ENCODE assay signal across 8 cellular contexts in the genomic region with DNA sequence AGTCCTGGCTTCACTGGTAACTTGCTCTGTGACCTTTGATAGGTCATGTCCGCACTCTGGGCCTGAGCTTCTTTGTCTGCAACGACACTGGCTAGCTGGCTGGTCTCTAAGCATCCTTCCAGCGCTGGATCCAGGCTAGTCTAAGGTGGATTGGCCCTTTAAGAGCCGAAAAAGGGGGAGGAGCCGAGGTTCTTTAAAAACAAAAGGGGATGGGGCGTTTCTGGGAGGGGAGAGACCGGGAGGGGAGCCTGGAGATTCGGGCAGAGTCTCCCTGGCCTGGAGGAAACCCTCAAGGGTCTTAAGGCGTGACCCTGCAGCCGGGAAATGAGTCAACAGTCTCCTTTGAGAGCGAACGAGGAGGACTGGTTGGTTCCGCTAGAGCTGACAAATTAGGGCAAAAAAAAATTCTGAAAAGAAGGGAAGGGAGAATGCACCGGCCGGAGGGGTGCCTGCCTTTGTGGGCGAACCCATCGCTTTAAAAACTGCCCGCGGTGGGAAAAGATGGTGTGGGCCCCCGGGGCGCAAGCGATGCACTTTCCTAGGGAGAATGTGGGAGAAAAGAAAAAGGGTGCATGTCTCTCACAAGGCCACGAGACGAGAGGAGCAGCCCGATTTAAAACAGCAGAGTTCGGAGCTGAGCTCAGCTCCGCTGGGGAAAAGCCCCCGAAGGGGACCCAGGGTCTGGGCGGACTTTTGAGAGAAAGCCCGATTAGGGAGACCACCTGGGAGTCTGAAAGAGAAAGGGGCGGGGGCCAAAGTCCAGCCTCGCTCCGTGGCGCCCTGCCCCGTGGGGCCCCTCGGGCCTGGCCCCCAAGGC. TPM values are rescaled to one million over a fixed set of nuclear protein-coding genes. Genes with fewer than 3 reads are reported as not detected.
A peak's percentile ranks its signal among the peaks of the same experiment; 100 is the strongest.
DNase-seq lines count a peak whose midpoint lies in the region; ATAC-seq and TF ChIP-seq lines count a peak whose summit lies in the region.

No MANE protein-coding gene starts in this region.

- peak; percentile 27 for ATAC-seq in stimulated activated effector memory CD8-positive, alpha-beta T cell treated with anti-CD3 and anti-CD28 coated beads, Interleukin-12 subunit alpha, Interleukin-12 subunit beta, amount 100 ng/mL, for 72 hours
- no peak for ATAC-seq in omental fat pad (ENCODE audit: low FRiP score)

- H3K27ac Mint-ChIP-seq in activated CD4-positive, alpha-beta memory T cell treated with anti-CD3 and anti-CD28 coated beads for 36 hours, result no peak overlapping the region
- peak overlapping the region; percentile 85 for H3K27ac Mint-ChIP-seq in endothelial cell (ENCODE audit: unreplicated experiment)
- H3K27ac Mint-ChIP-seq in stimulated activated effector memory CD8-positive, alpha-beta T cell treated with anti-CD3 and anti-CD28 coated beads, Interleukin-12 subunit alpha, Interleukin-12 subunit beta, amount 100 ng/mL, for 72 hours, result peak overlapping the region; percentile 93

- peak overlapping the region; percentile 26; the same call in 1 of the 2 replicates for H3K27ac ChIP-seq in C4-2B

- peaks cover 7% of the 10 kb centered on the region for H3K27me3 ChIP-seq in H7 (ENCODE audit: control insufficient read depth, insufficient read depth, low read length)

- CTCF ChIA-PET in activated CD4-positive, alpha-beta memory T cell treated with anti-CD3 and anti-CD28 coated beads for 36 hours (lab: Charles Lee), result interaction anchor here (0.7 to 4.4 kb wide), 14 partner anchors 11 to 537 kb away, joined by 3 to 24 read pairs (median 5); a partner anchor contains a TSS

- H3K9me3 Mint-ChIP-seq in activated CD4-positive, alpha-beta memory T cell treated with anti-CD3 and anti-CD28 coated beads for 36 hours, result no peaks in the 10 kb centered on the region
- no peaks in the 10 kb centered on the region for H3K9me3 Mint-ChIP-seq in endothelial cell (ENCODE audit: unreplicated experiment)
- H3K9me3 Mint-ChIP-seq in stimulated activated effector memory CD8-positive, alpha-beta T cell treated with anti-CD3 and anti-CD28 coated beads, Interleukin-12 subunit alpha, Interleukin-12 subunit beta, amount 100 ng/mL, for 72 hours, result no peaks in the 10 kb centered on the region

- DNase-seq in H7 (peak; percentile 94), NCI-H446 treated with DMSO at 0.1 percent for 48 hours (lab: John Stamatoyannopoulos, UW) (peak; percentile 35), endothelial cell (ENCODE audit: low spot score) (peak; percentile 63), lung microvascular endothelial cell (ENCODE audit: low read depth in 2 of 2) (peak; percentile 41 to 84), omental fat pad (ENCODE audit: low spot score) (no peak)
- peak; percentile 45 for DNase-seq in activated CD4-positive, alpha-beta memory T cell treated with anti-CD3 and anti-CD28 coated beads for 36 hours
- DNase-seq in stimulated activated effector memory CD8-positive, alpha-beta T cell treated with anti-CD3 and anti-CD28 coated beads, Interleukin-12 subunit alpha, Interleukin-12 subunit beta, amount 100 ng/mL, for 72 hours (ENCODE audit: low spot score in 2 of 2), result peak; percentile 24 to 72

- TF ChIP-seq CTCF in C4-2B (conservative IDR thresholded peaks at IDR 0.05) (no peak), endothelial cell (IDR thresholded peaks at IDR 0.05; ENCODE audit: unreplicated experiment) (no peak), omental fat pad (IDR thresholded peaks at IDR 0.05) (no peak)

- H3K36me3 ChIP-seq in H7 (replicated peaks; ENCODE audit: control insufficient read depth, insufficient read depth, low read length), result no peaks in the 10 kb centered on the region; the same call in 1 of the 2 replicates

- H3K36me3 Mint-ChIP-seq in activated CD4-positive, alpha-beta memory T cell treated with anti-CD3 and anti-CD28 coated beads for 36 hours, result no peaks in the 10 kb centered on the region
- peaks cover 11% of the 10 kb centered on the region for H3K36me3 Mint-ChIP-seq in endothelial cell (ENCODE audit: low read depth, unreplicated experiment)
- peaks cover 7% of the 10 kb centered on the region for H3K36me3 Mint-ChIP-seq in stimulated activated effector memory CD8-positive, alpha-beta T cell treated with anti-CD3 and anti-CD28 coated beads, Interleukin-12 subunit alpha, Interleukin-12 subunit beta, amount 100 ng/mL, for 72 hours

- intact Hi-C loops in activated CD4-positive, alpha-beta memory T cell treated with anti-CD3 and anti-CD28 coated beads for 36 hours (cut with micrococcal nuclease), result loop anchor here (5.0 to 10.0 kb wide), 4 partner anchors 45 to 380 kb away; a partner anchor contains a TSS

- H3K4me1 Mint-ChIP-seq in activated CD4-positive, alpha-beta memory T cell treated with anti-CD3 and anti-CD28 coated beads for 36 hours (ENCODE audit: low read depth), result peaks cover 6% of the 10 kb centered on the region
- peaks cover 24% of the 10 kb centered on the region for H3K4me1 Mint-ChIP-seq in endothelial cell (ENCODE audit: unreplicated experiment)
- H3K4me1 Mint-ChIP-seq in stimulated activated effector memory CD8-positive, alpha-beta T cell treated with anti-CD3 and anti-CD28 coated beads, Interleukin-12 subunit alpha, Interleukin-12 subunit beta, amount 100 ng/mL, for 72 hours, result peaks cover 21% of the 10 kb centered on the region

- peak overlapping the region; percentile 80 for H3K4me3 Mint-ChIP-seq in activated CD4-positive, alpha-beta memory T cell treated with anti-CD3 and anti-CD28 coated beads for 36 hours
- H3K4me3 Mint-ChIP-seq in endothelial cell (ENCODE audit: unreplicated experiment), result peak overlapping the region; percentile 97
- H3K4me3 Mint-ChIP-seq in stimulated activated effector memory CD8-positive, alpha-beta T cell treated with anti-CD3 and anti-CD28 coated beads, Interleukin-12 subunit alpha, Interleukin-12 subunit beta, amount 100 ng/mL, for 72 hours, result peak overlapping the region; percentile 92

- POLR2A ChIA-PET in activated CD4-positive, alpha-beta memory T cell treated with anti-CD3 and anti-CD28 coated beads for 36 hours (lab: Charles Lee), result no interaction called here

- peak overlapping the region; percentile 83 for H3K4me3 ChIP-seq in H7 (ENCODE audit: insufficient read depth, low read depth, low read length)

- peaks cover 10% of the 10 kb centered on the region for H3K27me3 Mint-ChIP-seq in activated CD4-positive, alpha-beta memory T cell treated with anti-CD3 and anti-CD28 coated beads for 36 hours
- peaks cover 6% of the 10 kb centered on the region for H3K27me3 Mint-ChIP-seq in endothelial cell (ENCODE audit: unreplicated experiment)

RNA-seq across cellular contexts. Expression of a gene that starts 1.0 kb away (rescaled TPM):
- total RNA-seq in H7 (2014; rRNA removed; shearing (Covaris generic)), result 27.2 and 34.3 TPM in 2 replicates
- total RNA-seq in activated CD4-positive, alpha-beta memory T cell treated with anti-CD3 and anti-CD28 coated beads for 36 hours, result 1 to 10 TPM; 1.3 to 1.5 TPM
- total RNA-seq in endothelial cell (ENCODE audit: unreplicated experiment), result 41.1 TPM
- 9.1 and 9.6 TPM in 2 replicates for total RNA-seq in lung microvascular endothelial cell
- total RNA-seq in omental fat pad, result 10 to 100 TPM; 10.7 to 18.3 (median 15.6) TPM

RNA-seq across cellular contexts. Expression of a gene that starts 45.6 kb away (rescaled TPM):
- total RNA-seq in H7 (2014; rRNA removed; shearing (Covaris generic)), result 106 and 107 TPM in 2 replicates
- total RNA-seq in activated CD4-positive, alpha-beta memory T cell treated with anti-CD3 and anti-CD28 coated beads for 36 hours, result 10 to 100 TPM; 27.9 to 29.3 TPM
- total RNA-seq in endothelial cell (ENCODE audit: unreplicated experiment), result 55.3 TPM
- total RNA-seq in lung microvascular endothelial cell, result 8.1 and 8.9 TPM in 2 replicates
- total RNA-seq in omental fat pad, result 10 to 100 TPM in 1 of 4 donors, 1 to 10 TPM in 3; 7.3 to 12.8 (median 8.6) TPM
